ENCODE assay signal across 1 cellular context in genomic region chr1:109979489-109980091, GRCh38.
TF ChIP-seq lines count a peak whose summit lies in the region.

No MANE protein-coding gene starts in this region.

TF ChIP-seq in K562, 482 proteins besides CTCF, POLR2A, EP300 and RAD21 (continued from another document and continues in another):
- TF ChIP-seq ARID4B (CRISPR knock-in tag; IDR thresholded peaks at IDR 0.05) (no peak), FIP1L1 (IDR thresholded peaks at IDR 0.05; ENCODE audit: low read depth, low read length, poor library complexity, severe bottlenecking) (no peak), ZNF324 (CRISPR knock-in tag; IDR thresholded peaks at IDR 0.05) (no peak; the same call in 1 of the 2 replicates), ZNF143 (CRISPR knock-in tag; IDR thresholded peaks at IDR 0.05) (no peak), U2AF1 (optimal IDR thresholded peaks at IDR 0.05; ENCODE audit: low read depth, low read length) (no peak), GABPB2 (CRISPR knock-in tag; conservative IDR thresholded peaks at IDR 0.05) (no peak), ZNF134 (CRISPR knock-in tag; conservative IDR thresholded peaks at IDR 0.05) (no peak; the same call in 1 of the 2 replicates), ZBTB2 (IDR thresholded peaks at IDR 0.05) (no peak), HDAC8 (tag; IDR thresholded peaks at IDR 0.05) (no peak; the same call in 1 of the 2 replicates), FOXJ3 (CRISPR knock-in tag; IDR thresholded peaks at IDR 0.05) (no peak), CXXC5 (CRISPR knock-in tag; IDR thresholded peaks at IDR 0.05) (peak; percentile 73), C11orf30 (IDR thresholded peaks at IDR 0.05; ENCODE audit: low read depth) (peak; percentile 85), ZNF586 (CRISPR knock-in tag; conservative IDR thresholded peaks at IDR 0.05) (no peak), DDX20 (tag; IDR thresholded peaks at IDR 0.05; ENCODE audit: low read depth) (peak; percentile 48), GABPB1 (CRISPR knock-in tag; IDR thresholded peaks at IDR 0.05) (no peak), RREB1 (CRISPR knock-in tag; IDR thresholded peaks at IDR 0.05) (no peak; the same call in 1 of the 2 replicates), CTBP1 (IDR thresholded peaks at IDR 0.05; ENCODE audit: borderline replicate concordance) (peak; percentile 87; the same call in 1 of the 2 replicates), E4F1 (CRISPR knock-in tag; IDR thresholded peaks at IDR 0.05; ENCODE audit: borderline replicate concordance) (no peak), DACH1 (IDR thresholded peaks at IDR 0.05; ENCODE audit: partially characterized antibody) (no peak), ZNF277 (CRISPR knock-in tag; IDR thresholded peaks at IDR 0.05; ENCODE audit: borderline replicate concordance) (no peak), ARID3A (IDR thresholded peaks at IDR 0.05; ENCODE audit: borderline replicate concordance, low read depth, low read length) (no peak), NELFE (IDR thresholded peaks at IDR 0.05; ENCODE audit: insufficient read depth, insufficient read length) (no peak), NCOA2 (IDR thresholded peaks at IDR 0.05; ENCODE audit: partially characterized antibody in 2 of 2) (no peak), DEAF1 (CRISPR knock-in tag; IDR thresholded peaks at IDR 0.05) (no peak), ZNF75A (CRISPR knock-in tag; IDR thresholded peaks at IDR 0.05) (no peak), REST (CRISPR knock-in tag; IDR thresholded peaks at IDR 0.05; ENCODE audit: low read depth) (0 out of 2 replicates have a peak, but pooled peaks have one; percentile 35), NONO (IDR thresholded peaks at IDR 0.05; ENCODE audit: low read depth in 2 of 2, low read length in 1 of 2) (no peak), GTF2F1 (IDR thresholded peaks at IDR 0.05; ENCODE audit: low read depth, low read length) (no peak), RAD51 (IDR thresholded peaks at IDR 0.05; ENCODE audit: borderline replicate concordance, low read depth) (no peak), ZNF263 (CRISPR knock-in tag; IDR thresholded peaks at IDR 0.05; ENCODE audit: borderline replicate concordance) (no peak)
